ENCODE assay signal across 13 cellular contexts in genomic region chr14:68020999-68021663, GRCh38.
DNase-seq lines count a peak whose midpoint lies in the region; ATAC-seq and TF ChIP-seq lines count a peak whose summit lies in the region.
"Had no signal": no experiment of that assay in that cellular context is flagged by ENCODE, and none has a peak within 500 bp of the region (broad histone marks: within the 10 kb centered on the region; RNA-seq: fewer than 3 reads in every experiment).

No MANE protein-coding gene starts in this region.

- intact Hi-C loops in left ventricle myocardium inferior (cut with micrococcal nuclease), result no loop called here
- intact Hi-C loops in Right ventricle myocardium inferior (cut with DNase I), result no loop called here
- intact Hi-C loops in uterus (cut with DNase I; ENCODE audit: low total_unique reads), result no loop called here

- H3K27me3 ChIP-seq in left ventricle myocardium inferior (ENCODE audit: low read depth) (no peaks in the 10 kb centered on the region), OCI-LY1 (ENCODE audit: insufficient read depth, low read length) (no peaks in the 10 kb centered on the region), uterus (no peaks in the 10 kb centered on the region), brain microvascular endothelial cell (replicated peaks) (no peaks in the 10 kb centered on the region)
- H3K27me3 ChIP-seq: breast epithelium, suprapubic skin had no signal

- H3K4me1 ChIP-seq in left ventricle myocardium inferior (no peaks in the 10 kb centered on the region), OCI-LY1 (ENCODE audit: insufficient read depth, low read length, severe bottlenecking) (peaks cover 15% of the 10 kb centered on the region), uterus (no peaks in the 10 kb centered on the region)
- H3K4me1 ChIP-seq: breast epithelium had no signal

- no peak overlapping the region for H2AFZ ChIP-seq in OCI-LY1 (ENCODE audit: low read length)

- peak overlapping the region; percentile 9 for H3K27ac ChIP-seq in left ventricle myocardium inferior (replicated peaks)
- peak overlapping the region; percentile 8 for H3K27ac ChIP-seq in OCI-LY1 (ENCODE audit: low read depth, low read length, poor library complexity, severe bottlenecking)
- H3K27ac ChIP-seq in uterus, result peak overlapping the region; percentile 40 to 84
- no peak overlapping the region for H3K27ac ChIP-seq in brain microvascular endothelial cell
- H3K27ac ChIP-seq: breast epithelium, suprapubic skin had no signal

- H3K9ac ChIP-seq in OCI-LY1 (ENCODE audit: low read length), result no peak overlapping the region

- H3K36me3 ChIP-seq in left ventricle myocardium inferior, result no peaks in the 10 kb centered on the region
- no peaks in the 10 kb centered on the region for H3K36me3 ChIP-seq in OCI-LY1 (ENCODE audit: insufficient read depth, low read length)
- no peaks in the 10 kb centered on the region for H3K36me3 ChIP-seq in uterus
- H3K36me3 ChIP-seq in brain microvascular endothelial cell (replicated peaks), result no peaks in the 10 kb centered on the region
- H3K36me3 ChIP-seq: breast epithelium, suprapubic skin had no signal

- H3K9me2 ChIP-seq in OCI-LY1 (ENCODE audit: low read depth, low read length), result no peaks in the 10 kb centered on the region

- no peaks in the 10 kb centered on the region for H3F3A ChIP-seq in OCI-LY1 (ENCODE audit: insufficient read depth, low read length)

- H3K9me3 ChIP-seq in left ventricle myocardium inferior (replicated peaks), result peaks cover 11% of the 10 kb centered on the region
- H3K9me3 ChIP-seq in OCI-LY1 (ENCODE audit: low read length), result no peaks in the 10 kb centered on the region
- H3K9me3 ChIP-seq in uterus, result no peaks in the 10 kb centered on the region
- H3K9me3 ChIP-seq: suprapubic skin had no signal

- DNase-seq in left ventricle myocardium inferior, result no peak
- no peak for DNase-seq in Right ventricle myocardium inferior (ENCODE audit: missing footprints)
- DNase-seq in NCI-H187 (lab: John Stamatoyannopoulos, UW), result peak; percentile 81 to 88
- DNase-seq in uterus, result no peak
- DNase-seq in stimulated activated CD4-positive, alpha-beta T cell treated with anti-CD3 and anti-CD28 coated beads, Interleukin-15, amount 100 ng/mL, for 24 hours, result no peak
- no peak for DNase-seq in NCI-H774 (lab: John Stamatoyannopoulos, UW)
- no peak for DNase-seq in brain microvascular endothelial cell
- DNase-seq: activated gamma-delta T cell, hypothalamus, NCI-H446 treated with DMSO at 0.1 percent for 48 hours had no signal

- TF ChIP-seq CTCF in left ventricle myocardium inferior (IDR thresholded peaks at IDR 0.05; ENCODE audit: borderline replicate concordance) (no peak), OCI-LY1 (IDR thresholded peaks at IDR 0.05; ENCODE audit: low read length) (no peak), uterus (IDR thresholded peaks at IDR 0.05) (no peak), brain microvascular endothelial cell (IDR thresholded peaks at IDR 0.05; ENCODE audit: low read depth, low read length, missing control alignments) (no peak)

- H3K4me2 ChIP-seq in OCI-LY1 (ENCODE audit: low read length), result 0 out of 2 replicates have a peak overlapping the region, but pooled peaks have one; percentile 4

- H3K4me3 ChIP-seq in left ventricle myocardium inferior (no peak overlapping the region), OCI-LY1 (ENCODE audit: low read depth, low read length, poor library complexity, severe bottlenecking) (no peak overlapping the region), uterus (no peak overlapping the region), brain microvascular endothelial cell (ENCODE audit: low read depth, low read length) (no peak overlapping the region)
- H3K4me3 ChIP-seq: breast epithelium, suprapubic skin had no signal

- ATAC-seq in Right ventricle myocardium inferior, result no peak

- no peaks in the 10 kb centered on the region for H3K79me2 ChIP-seq in OCI-LY1 (ENCODE audit: insufficient read depth, low read length)

- in situ Hi-C loops in brain microvascular endothelial cell (cut with HindIII; ENCODE audit: low pct_ligation_motif_present, low sequenced_read_pairs), result no loop called here

- H4K20me1 ChIP-seq in OCI-LY1 (ENCODE audit: insufficient read depth, low read length), result no peaks in the 10 kb centered on the region

- TF ChIP-seq POLR2A in uterus (IDR thresholded peaks at IDR 0.05), result no peak

Comparison
In these comparisons a context has a peak if more than half of its experiments do, and no peak if none do; other contexts are left out.
1. DNase-seq: peak in NCI-H187 (2 of 2); none in left ventricle myocardium inferior (single experiment), Right ventricle myocardium inferior (single experiment), uterus (0 of 2), stimulated activated CD4-positive, alpha-beta T cell treated with anti-CD3 and anti-CD28 coated beads, Interleukin-15, amount 100 ng/mL, for 24 hours (single experiment), NCI-H774 (single experiment) and brain microvascular endothelial cell (single experiment).